1 cellular context compared by ENCODE assay signal in the genomic region with DNA sequence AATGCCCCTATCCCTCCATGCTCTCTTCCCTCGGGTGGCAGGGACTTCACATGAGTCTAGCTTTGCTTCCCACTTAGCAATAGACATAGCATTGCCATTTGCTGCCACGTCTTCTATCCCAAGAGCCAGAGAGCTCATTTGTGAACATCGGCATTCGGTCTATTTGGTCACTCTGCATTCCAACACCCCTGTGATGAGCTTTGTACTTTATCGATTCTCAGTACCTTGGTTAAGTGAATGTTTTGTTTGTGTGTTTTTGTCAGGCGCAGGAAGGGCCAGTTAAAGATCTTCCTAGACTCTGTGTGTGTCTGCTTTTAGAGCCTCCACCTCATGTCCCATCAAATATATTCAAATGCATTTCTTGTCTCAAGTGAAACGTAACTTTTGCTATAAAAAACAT.
TF ChIP-seq lines count a peak whose summit lies in the region.

No MANE protein-coding gene starts in this region.

TF ChIP-seq in HepG2, 621 proteins besides CTCF, POLR2A, EP300 and RAD21 (continued from another document):
- TF ChIP-seq FOXK1 (CRISPR knock-in tag; IDR thresholded peaks at IDR 0.05; ENCODE audit: borderline replicate concordance, low read depth) (peak; percentile 53; the same call in 1 of the 2 replicates), SOX6 (IDR thresholded peaks at IDR 0.05) (no peak), SOX6 (CRISPR knock-in tag; IDR thresholded peaks at IDR 0.05) (peak; percentile 74), MIER2 (CRISPR knock-in tag; IDR thresholded peaks at IDR 0.05) (peak; percentile 82), ZNF7 (CRISPR knock-in tag; IDR thresholded peaks at IDR 0.05) (peak; percentile 87), ELF3 (CRISPR knock-in tag; IDR thresholded peaks at IDR 0.05) (0 out of 2 replicates have a peak, but pooled peaks have one; percentile 40), TCF7L2 (IDR thresholded peaks at IDR 0.05; ENCODE audit: low read depth, low read length) (no peak), ZNF557 (CRISPR knock-in tag; IDR thresholded peaks at IDR 0.05) (peak; percentile 7; the same call in 1 of the 2 replicates), HNF4G (IDR thresholded peaks at IDR 0.05; ENCODE audit: borderline replicate concordance, low read depth, low read length) (peak; percentile 83), HNF4G (CRISPR knock-in tag; IDR thresholded peaks at IDR 0.05; ENCODE audit: borderline replicate concordance, low read depth) (peak; percentile 53; the same call in 1 of the 2 replicates), NR2F6 (IDR thresholded peaks at IDR 0.05) (no peak), NR2F6 (CRISPR knock-in tag; IDR thresholded peaks at IDR 0.05) (peak; percentile 41; the same call in 1 of the 2 replicates)
- TF ChIP-seq, protein P1, sequence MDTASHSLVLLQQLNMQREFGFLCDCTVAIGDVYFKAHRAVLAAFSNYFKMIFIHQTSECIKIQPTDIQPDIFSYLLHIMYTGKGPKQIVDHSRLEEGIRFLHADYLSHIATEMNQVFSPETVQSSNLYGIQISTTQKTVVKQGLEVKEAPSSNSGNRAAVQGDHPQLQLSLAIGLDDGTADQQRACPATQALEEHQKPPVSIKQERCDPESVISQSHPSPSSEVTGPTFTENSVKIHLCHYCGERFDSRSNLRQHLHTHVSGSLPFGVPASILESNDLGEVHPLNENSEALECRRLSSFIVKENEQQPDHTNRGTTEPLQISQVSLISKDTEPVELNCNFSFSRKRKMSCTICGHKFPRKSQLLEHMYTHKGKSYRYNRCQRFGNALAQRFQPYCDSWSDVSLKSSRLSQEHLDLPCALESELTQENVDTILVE (CRISPR knock-in tag; IDR thresholded peaks at IDR 0.05), result peak; percentile 48; the same call in 1 of the 2 replicates
- TF ChIP-seq, protein P2, sequence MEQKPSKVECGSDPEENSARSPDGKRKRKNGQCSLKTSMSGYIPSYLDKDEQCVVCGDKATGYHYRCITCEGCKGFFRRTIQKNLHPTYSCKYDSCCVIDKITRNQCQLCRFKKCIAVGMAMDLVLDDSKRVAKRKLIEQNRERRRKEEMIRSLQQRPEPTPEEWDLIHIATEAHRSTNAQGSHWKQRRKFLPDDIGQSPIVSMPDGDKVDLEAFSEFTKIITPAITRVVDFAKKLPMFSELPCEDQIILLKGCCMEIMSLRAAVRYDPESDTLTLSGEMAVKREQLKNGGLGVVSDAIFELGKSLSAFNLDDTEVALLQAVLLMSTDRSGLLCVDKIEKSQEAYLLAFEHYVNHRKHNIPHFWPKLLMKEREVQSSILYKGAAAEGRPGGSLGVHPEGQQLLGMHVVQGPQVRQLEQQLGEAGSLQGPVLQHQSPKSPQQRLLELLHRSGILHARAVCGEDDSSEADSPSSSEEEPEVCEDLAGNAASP (CRISPR knock-in tag; IDR thresholded peaks at IDR 0.05; ENCODE audit: borderline replicate concordance), result peak; percentile 40; the same call in 1 of the 2 replicates
- TF ChIP-seq, protein P3, sequence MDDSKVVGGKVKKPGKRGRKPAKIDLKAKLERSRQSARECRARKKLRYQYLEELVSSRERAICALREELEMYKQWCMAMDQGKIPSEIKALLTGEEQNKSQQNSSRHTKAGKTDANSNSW (CRISPR knock-in tag; IDR thresholded peaks at IDR 0.05; ENCODE audit: borderline replicate concordance), result no peak
